ENCODE assay signal across 23 cellular contexts in genomic region chr4:911871-912490, GRCh38. TPM values are rescaled to one million over a fixed set of nuclear protein-coding genes. Genes with fewer than 3 reads are reported as not detected.
DNase-seq lines count a peak whose midpoint lies in the region; ATAC-seq, FAIRE-seq and TF ChIP-seq lines count a peak whose summit lies in the region.
"Had no signal": no experiment of that assay in that cellular context is flagged by ENCODE, and none has a peak within 500 bp of the region (broad histone marks: within the 10 kb centered on the region; RNA-seq: fewer than 3 reads in every experiment).

No MANE protein-coding gene starts in this region.

- H3K36me3 Mint-ChIP-seq in endothelial cell (ENCODE audit: low read depth, unreplicated experiment), result peaks cover 23% of the 10 kb centered on the region

- no peak overlapping the region for H3K14ac ChIP-seq in neuronal stem cell (ENCODE audit: low read length)

- H2AK5ac ChIP-seq in neuronal stem cell (ENCODE audit: low read depth, low read length), result no peak overlapping the region

- H2BK5ac ChIP-seq in neuronal stem cell (ENCODE audit: low read length), result peak overlapping the region; percentile 53

- H3K4me3 Mint-ChIP-seq in endothelial cell (ENCODE audit: unreplicated experiment), result peak overlapping the region; percentile 48
- H3K4me3 Mint-ChIP-seq: activated CD4-positive, alpha-beta T cell treated with anti-CD3 and anti-CD28 coated beads, Interleukin-2, amount 10 ng/mL, durations not matched to agents 7 days and 5 days; activated naive CD4-positive, alpha-beta T cell treated with anti-CD3 and anti-CD28 coated beads, Interleukin-2, amount 50 U/mL, for 24 hours had no signal

- DNase-seq in Right ventricle myocardium inferior (ENCODE audit: missing footprints) (peak; percentile 46), left ventricle myocardium inferior (no peak), endothelial cell (ENCODE audit: low spot score) (no peak), neuronal stem cell (ENCODE audit: low spot score) (no peak), upper lobe of right lung (peak; percentile 63), DMS 273 treated with DMSO at 0.1 percent for 48 hours (lab: John Stamatoyannopoulos, UW) (no peak), small intestine (no peak), pons (ENCODE audit: low spot score) (no peak)
- DNase-seq: activated CD4-positive, alpha-beta T cell treated with anti-CD3 and anti-CD28 coated beads, Interleukin-2, amount 10 ng/mL, durations not matched to agents 7 days and 5 days; effector memory CD4-positive, alpha-beta T cell; Karpas-422; NCI-H1105; NCI-H2171 treated with DMSO at 0.1 percent for 48 hours; NCI-H748 treated with DMSO at 0.1 percent for 48 hours; PC-3; SK-N-SH; stimulated activated CD4-positive, alpha-beta T cell treated with anti-CD3 and anti-CD28 coated beads, Interleukin-12 subunit alpha, Interleukin-12 subunit beta, amount 100 ng/mL, for 4 hours; stimulated activated naive CD4-positive, alpha-beta T cell treated with Interleukin-2 at 50 U/mL for 16 hours had no signal

- H3K9me3 ChIP-seq in left ventricle myocardium inferior (replicated peaks) (no peaks in the 10 kb centered on the region), neuronal stem cell (replicated peaks in 1 of 2; ENCODE audit: control insufficient read depth in 2 of 2, insufficient read depth in 1 of 2, low read depth in 1 of 2, low read length in 2 of 2) (no peaks in the 10 kb centered on the region), upper lobe of right lung (no peaks in the 10 kb centered on the region), small intestine (ENCODE audit: control insufficient read depth, low read depth) (no peaks in the 10 kb centered on the region)
- H3K9me3 ChIP-seq: heart right ventricle, SK-N-SH had no signal

- no peak overlapping the region for H2AFZ ChIP-seq in neuronal stem cell (ENCODE audit: low read length)

- H3K36me3 ChIP-seq in left ventricle myocardium inferior (peaks cover 52% of the 10 kb centered on the region), neuronal stem cell (replicated peaks in 1 of 2; ENCODE audit: control insufficient read depth in 2 of 2, insufficient read depth in 2 of 2, low read length in 2 of 2) (peaks cover 2 to 34% of the 10 kb centered on the region in 2 donors), upper lobe of right lung (peaks cover 38% of the 10 kb centered on the region), small intestine (ENCODE audit: control insufficient read depth in 2 of 2, insufficient read depth in 2 of 2, low read length in 2 of 2) (peaks cover 16 to 21% of the 10 kb centered on the region in 2 donors)

- H3K4me1 ChIP-seq in left ventricle myocardium inferior (peaks cover 14% of the 10 kb centered on the region), neuronal stem cell (ENCODE audit: control insufficient read depth in 2 of 2, insufficient read depth in 1 of 2, low read depth in 1 of 2, low read length in 2 of 2) (no peaks in the 10 kb centered on the region), upper lobe of right lung (peaks cover 20% of the 10 kb centered on the region), small intestine (ENCODE audit: control insufficient read depth in 2 of 2, insufficient read depth in 1 of 2, low read depth in 1 of 2, low read length in 1 of 2) (no peaks in the 10 kb centered on the region)

- H2BK120ac ChIP-seq in neuronal stem cell (ENCODE audit: low read depth, low read length), result no peak overlapping the region

- peaks cover 6% of the 10 kb centered on the region for H3K27me3 Mint-ChIP-seq in endothelial cell (ENCODE audit: unreplicated experiment)
- H3K27me3 Mint-ChIP-seq: activated CD4-positive, alpha-beta T cell treated with anti-CD3 and anti-CD28 coated beads, Interleukin-2, amount 10 ng/mL, durations not matched to agents 7 days and 5 days; activated naive CD4-positive, alpha-beta T cell treated with anti-CD3 and anti-CD28 coated beads, Interleukin-2, amount 50 U/mL, for 24 hours had no signal

- no peak for ATAC-seq in Right ventricle myocardium inferior
- peak; percentile 6 for ATAC-seq in upper lobe of right lung
- ATAC-seq: PC-3 had no signal

- no peak overlapping the region for H2BK15ac ChIP-seq in neuronal stem cell (ENCODE audit: low read length)

- no CpG with 5 or more reads among the region's 29 CpGs for WGBS in neuronal stem cell (ENCODE audit: extremely low coverage in 2 of 2, insufficient read length in 2 of 2, insufficient replicate concordance in 1 of 2), 2 donors
- WGBS in small intestine, 3 donors, result 89 to 92% (median 90%) methylated on average over 29 of the region's 29 CpGs

- peaks cover 26% of the 10 kb centered on the region for H3K4me1 Mint-ChIP-seq in endothelial cell (ENCODE audit: unreplicated experiment)

- no peak overlapping the region for H4K8ac ChIP-seq in neuronal stem cell (ENCODE audit: low read depth, low read length)

- no peak for FAIRE-seq in small intestine (lab: Jason Lieb, UNC)
- FAIRE-seq: H1, islet of Langerhans, TTC549 had no signal

- H3K27ac ChIP-seq in left ventricle myocardium inferior (replicated peaks), result no peak overlapping the region
- H3K27ac ChIP-seq in neuronal stem cell (replicated peaks; ENCODE audit: low read length), result no peak overlapping the region
- peak overlapping the region; percentile 78 for H3K27ac ChIP-seq in upper lobe of right lung
- H3K27ac ChIP-seq in small intestine (ENCODE audit: low read depth in 1 of 2, low read length in 1 of 2), result peak overlapping the region in 1 of 2 donors; percentile 40
- H3K27ac ChIP-seq: heart right ventricle had no signal

- intact Hi-C loops in Right ventricle myocardium inferior (cut with DNase I), result no loop called here
- intact Hi-C loops in left ventricle myocardium inferior (cut with micrococcal nuclease), result no loop called here
- intact Hi-C loops in upper lobe of right lung (cut with DNase I), result no loop called here

- no peak overlapping the region for H3K18ac ChIP-seq in neuronal stem cell (ENCODE audit: low read length)

- TF ChIP-seq CTCF in left ventricle myocardium inferior (IDR thresholded peaks at IDR 0.05; ENCODE audit: borderline replicate concordance), result no peak
- no peak for TF ChIP-seq CTCF in endothelial cell (IDR thresholded peaks at IDR 0.05; ENCODE audit: unreplicated experiment)
- no peak for TF ChIP-seq CTCF in upper lobe of right lung (IDR thresholded peaks at IDR 0.05)

- no peak overlapping the region for H2BK12ac ChIP-seq in neuronal stem cell (ENCODE audit: low read length)

- H3K23ac ChIP-seq in neuronal stem cell (ENCODE audit: low read depth, low read length, poor library complexity), result peak overlapping the region; percentile 65

- peaks cover 19% of the 10 kb centered on the region for H3K79me1 ChIP-seq in neuronal stem cell (ENCODE audit: low read depth, low read length)

- no peak overlapping the region for H3K4me3 ChIP-seq in left ventricle myocardium inferior
- no peak overlapping the region for H3K4me3 ChIP-seq in neuronal stem cell (ENCODE audit: low read length in 2 of 2)
- no peak overlapping the region for H3K4me3 ChIP-seq in upper lobe of right lung
- H3K4me3 ChIP-seq in small intestine (ENCODE audit: low read depth in 1 of 2, low read length in 2 of 2), result no peak overlapping the region
- H3K4me3 ChIP-seq: heart right ventricle had no signal

- H3K27ac Mint-ChIP-seq in endothelial cell (ENCODE audit: unreplicated experiment), result peak overlapping the region; percentile 50
- H3K27ac Mint-ChIP-seq: activated CD4-positive, alpha-beta T cell treated with anti-CD3 and anti-CD28 coated beads, Interleukin-2, amount 10 ng/mL, durations not matched to agents 7 days and 5 days; activated naive CD4-positive, alpha-beta T cell treated with anti-CD3 and anti-CD28 coated beads, Interleukin-2, amount 50 U/mL, for 24 hours had no signal

- H3K9ac ChIP-seq in neuronal stem cell (ENCODE audit: low read depth, low read length, poor library complexity), result no peak overlapping the region
- H3K9ac ChIP-seq: SK-N-SH had no signal

- no peak overlapping the region for H4K91ac ChIP-seq in neuronal stem cell (ENCODE audit: low read depth, low read length, poor library complexity)

- H3K9me3 Mint-ChIP-seq in endothelial cell (ENCODE audit: unreplicated experiment), result no peaks in the 10 kb centered on the region
- H3K9me3 Mint-ChIP-seq: activated CD4-positive, alpha-beta T cell treated with anti-CD3 and anti-CD28 coated beads, Interleukin-2, amount 10 ng/mL, durations not matched to agents 7 days and 5 days; activated naive CD4-positive, alpha-beta T cell treated with anti-CD3 and anti-CD28 coated beads, Interleukin-2, amount 50 U/mL, for 24 hours had no signal

- no peak overlapping the region for H3K4ac ChIP-seq in neuronal stem cell (ENCODE audit: low read length)

- no peak overlapping the region for H3K4me2 ChIP-seq in neuronal stem cell (ENCODE audit: insufficient read depth, low read length, poor library complexity, severe bottlenecking)
- H3K4me2 ChIP-seq: SK-N-SH had no signal

- H3K27me3 ChIP-seq in left ventricle myocardium inferior (ENCODE audit: low read depth) (no peaks in the 10 kb centered on the region), neuronal stem cell (ENCODE audit: control insufficient read depth in 3 of 3, insufficient read depth in 3 of 3, low read depth in 1 of 3, low read length in 3 of 3) (no peaks in the 10 kb centered on the region), upper lobe of right lung (no peaks in the 10 kb centered on the region), small intestine (ENCODE audit: control insufficient read depth in 2 of 2, insufficient read depth in 2 of 2, low read length in 2 of 2) (no peaks in the 10 kb centered on the region)
- H3K27me3 ChIP-seq: heart right ventricle had no signal

RNA-seq across cellular contexts. Expression of gene GAK, which starts 20.1 kb away (rescaled TPM):
- total RNA-seq in Right ventricle myocardium inferior, result 29.3 TPM
- total RNA-seq in left ventricle myocardium inferior, result 25.1 TPM
- total RNA-seq in endothelial cell (ENCODE audit: unreplicated experiment), result 112 TPM
- polyA plus RNA-seq in neuronal stem cell (2013, experiment 1 of 2), result 35.3 TPM
- 34.3 TPM for polyA plus RNA-seq in neuronal stem cell (2013, experiment 2 of 2)
- 138 TPM for total RNA-seq in upper lobe of right lung
- polyA plus RNA-seq in small intestine, result 100 to 1,000 TPM; 173 to 463 (median 287) TPM

RNA-seq across cellular contexts. Expression of gene TMEM175, which starts 20.3 kb away (rescaled TPM):
- total RNA-seq in Right ventricle myocardium inferior (17.4 TPM), left ventricle myocardium inferior (20.3 TPM), endothelial cell (ENCODE audit: unreplicated experiment) (31.4 TPM), upper lobe of right lung (42.4 TPM)
- 8.0 TPM for polyA plus RNA-seq in neuronal stem cell (2013, experiment 1 of 2)
- polyA plus RNA-seq in neuronal stem cell (2013, experiment 2 of 2), result 7.7 TPM
- polyA plus RNA-seq in small intestine, result 10 to 100 TPM; 23.1 to 29.5 (median 25.4) TPM

Comparison
In these comparisons a context has a peak if more than half of its experiments do, and no peak if none do; other contexts are left out.
1. DNase-seq: peak in Right ventricle myocardium inferior (single experiment) and upper lobe of right lung (single experiment); none in left ventricle myocardium inferior (single experiment), endothelial cell (single experiment), neuronal stem cell (single experiment), DMS 273 treated with DMSO at 0.1 percent for 48 hours (single experiment), small intestine (single experiment) and pons (single experiment).